8 cellular contexts compared by ENCODE assay signal in the genomic region with DNA sequence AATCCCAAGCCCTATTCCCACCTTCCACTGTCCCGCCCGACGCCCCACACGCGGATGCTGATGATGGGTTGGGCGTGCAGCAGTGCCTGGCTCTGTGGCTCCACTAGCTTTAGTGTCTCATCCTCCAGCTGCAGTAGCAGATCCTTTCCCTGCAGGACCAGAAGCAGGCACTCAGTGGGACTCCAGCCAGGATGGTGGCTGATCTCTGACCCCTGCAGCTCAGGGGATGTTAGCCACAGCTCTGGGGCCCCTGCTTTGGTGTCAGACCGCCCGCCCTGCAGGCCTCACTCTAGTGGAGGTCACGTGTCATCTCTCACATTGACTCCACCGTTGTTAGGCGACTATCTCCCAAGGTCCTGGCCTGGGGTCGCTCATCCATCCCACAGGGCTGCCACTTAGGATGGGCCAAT. TPM values are rescaled to one million over a fixed set of nuclear protein-coding genes. Genes with fewer than 3 reads are reported as not detected.
DNase-seq lines count a peak whose midpoint lies in the region; ATAC-seq lines count a peak whose summit lies in the region.

No MANE protein-coding gene starts in this region.

- H3K36me3 Mint-ChIP-seq in IgD-negative memory B cell (peaks cover 4% of the 10 kb centered on the region), memory B cell (peaks cover 7% of the 10 kb centered on the region)

- H3K9me3 Mint-ChIP-seq in IgD-negative memory B cell (peaks cover 0 to 2% (median 0%) of the 10 kb centered on the region in 3 donors), memory B cell (no peaks in the 10 kb centered on the region)

- peak overlapping the region in 1 of 3 donors; percentile 97 for H3K27ac Mint-ChIP-seq in IgD-negative memory B cell
- peak overlapping the region; percentile 73 for H3K27ac Mint-ChIP-seq in memory B cell

- DNase-seq in memory B cell (ENCODE audit: low spot score in 2 of 2) (no peak), NCI-H510A treated with DMSO at 0.1 percent for 48 hours (lab: John Stamatoyannopoulos, UW) (no peak), NCI-H1694 treated with DMSO at 0.1 percent for 48 hours (lab: John Stamatoyannopoulos, UW) (no peak), Ammon's horn (ENCODE audit: low spot score) (no peak), ureter (ENCODE audit: low spot score) (no peak)

- H3K4me1 Mint-ChIP-seq in IgD-negative memory B cell: peaks cover 17 to 26% (median 18%) of the 10 kb centered on the region in 3 donors
- H3K4me1 Mint-ChIP-seq in memory B cell: peaks cover 36% of the 10 kb centered on the region

- ATAC-seq in GM18511 (IDR thresholded peaks at IDR 0.05; ENCODE audit: unreplicated experiment): peak; percentile 63
- peak; percentile 41 for ATAC-seq in GM21529 (IDR thresholded peaks at IDR 0.05; ENCODE audit: unreplicated experiment)
- ATAC-seq in memory B cell (ENCODE audit: low read depth): peak; percentile 14

- H3K27me3 Mint-ChIP-seq in IgD-negative memory B cell (peaks cover 1% of the 10 kb centered on the region), memory B cell (no peaks in the 10 kb centered on the region)

- H3K4me3 Mint-ChIP-seq in IgD-negative memory B cell (peak overlapping the region; percentile 3 to 96 (median 38)), memory B cell (peak overlapping the region; percentile 63)

RNA-seq across cellular contexts. Expression of a gene that starts 11.8 kb away (rescaled TPM):
- polyA plus RNA-seq in IgD-negative memory B cell: 4.9 TPM
- total RNA-seq in ureter: 32.9 TPM

RNA-seq across cellular contexts. Expression of a gene that starts 16.8 kb away (rescaled TPM):
- polyA plus RNA-seq in IgD-negative memory B cell: 21.4 TPM
- 24.9 TPM for total RNA-seq in ureter

RNA-seq across cellular contexts. Expression of a gene that starts 38.7 kb away (rescaled TPM):
- 0.46 TPM for polyA plus RNA-seq in IgD-negative memory B cell
- total RNA-seq in ureter: 1.2 TPM
